ENCODE assay signal across 1 cellular context in the genomic region with DNA sequence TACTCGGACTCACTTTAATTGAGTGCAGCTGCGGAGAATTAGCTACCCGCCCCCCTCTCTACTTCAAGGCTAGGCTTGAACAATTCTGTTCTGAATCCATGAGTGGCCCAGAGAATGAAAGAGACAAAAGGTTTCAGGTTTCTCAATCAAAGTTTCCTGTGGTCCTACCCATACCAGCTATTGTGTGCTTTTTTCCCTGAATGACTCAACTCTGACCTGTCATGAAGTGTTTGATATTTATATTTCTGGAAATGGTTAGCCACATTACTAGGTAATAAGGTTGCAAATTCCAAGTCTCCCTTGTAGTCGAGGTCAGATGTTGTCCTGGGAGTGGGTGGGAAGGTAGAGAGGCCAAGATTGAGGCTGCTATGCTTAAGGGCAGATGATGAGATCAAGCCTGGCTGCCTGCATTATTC.
TF ChIP-seq lines count a peak whose summit lies in the region.

No MANE protein-coding gene starts in this region.

TF ChIP-seq in HCT116, 20 proteins besides CTCF, POLR2A, EP300 and RAD21 (continued from another document):
- TF ChIP-seq ZBTB33 (IDR thresholded peaks at IDR 0.05; ENCODE audit: extremely low read depth, insufficient replicate concordance, low read length) (peak; percentile 26), POLR2AphosphoS5 (IDR thresholded peaks at IDR 0.05; ENCODE audit: low read depth, low read length) (peak; percentile 45; the same call in 1 of the 2 replicates), ZNF274 (IDR thresholded peaks at IDR 0.05; ENCODE audit: low read depth, low read length) (no peak), ZFX (IDR thresholded peaks at IDR 0.05) (no peak), CEBPB (IDR thresholded peaks at IDR 0.05; ENCODE audit: low read depth) (peak; percentile 91), CBX3 (IDR thresholded peaks at IDR 0.05; ENCODE audit: low read depth) (peak; percentile 90; the same call in 1 of the 2 replicates), ATF3 (IDR thresholded peaks at IDR 0.05) (no peak)
